Comparison of ENCODE assay signal across 2 cellular contexts in genomic region chr2:191318729-191319078, GRCh38.
TF ChIP-seq lines count a peak whose summit lies in the region.

No MANE protein-coding gene starts in this region.

TF ChIP-seq in A549, 52 proteins besides CTCF, POLR2A, EP300 and RAD21 (continued from another document):
- TF ChIP-seq HES2 (IDR thresholded peaks at IDR 0.05) (no peak), POLR2AphosphoS2 (conservative IDR thresholded peaks at IDR 0.05; ENCODE audit: low read length) (no peak), KDM1A (IDR thresholded peaks at IDR 0.05; ENCODE audit: low read depth) (no peak), CEBPB (IDR thresholded peaks at IDR 0.05) (no peak), MAFK (IDR thresholded peaks at IDR 0.05; ENCODE audit: partially characterized antibody) (no peak), NFE2L2 (conservative IDR thresholded peaks at IDR 0.05; ENCODE audit: low read length) (no peak), GATA3 (IDR thresholded peaks at IDR 0.05; ENCODE audit: borderline replicate concordance) (no peak), MAZ (IDR thresholded peaks at IDR 0.05; ENCODE audit: borderline replicate concordance, low read depth, low read length) (no peak), SREBF2 (IDR thresholded peaks at IDR 0.05) (no peak), EHMT2 (IDR thresholded peaks at IDR 0.05; ENCODE audit: low read depth) (no peak), HDAC2 (IDR thresholded peaks at IDR 0.05) (no peak)
- TF ChIP-seq, protein P1, sequence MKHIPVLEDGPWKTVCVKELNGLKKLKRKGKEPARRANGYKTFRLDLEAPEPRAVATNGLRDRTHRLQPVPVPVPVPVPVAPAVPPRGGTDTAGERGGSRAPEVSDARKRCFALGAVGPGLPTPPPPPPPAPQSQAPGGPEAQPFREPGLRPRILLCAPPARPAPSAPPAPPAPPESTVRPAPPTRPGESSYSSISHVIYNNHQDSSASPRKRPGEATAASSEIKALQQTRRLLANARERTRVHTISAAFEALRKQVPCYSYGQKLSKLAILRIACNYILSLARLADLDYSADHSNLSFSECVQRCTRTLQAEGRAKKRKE (CRISPR knock-in tag; IDR thresholded peaks at IDR 0.05; ENCODE audit: low read depth), result no peak
- TF ChIP-seq, protein P2, sequence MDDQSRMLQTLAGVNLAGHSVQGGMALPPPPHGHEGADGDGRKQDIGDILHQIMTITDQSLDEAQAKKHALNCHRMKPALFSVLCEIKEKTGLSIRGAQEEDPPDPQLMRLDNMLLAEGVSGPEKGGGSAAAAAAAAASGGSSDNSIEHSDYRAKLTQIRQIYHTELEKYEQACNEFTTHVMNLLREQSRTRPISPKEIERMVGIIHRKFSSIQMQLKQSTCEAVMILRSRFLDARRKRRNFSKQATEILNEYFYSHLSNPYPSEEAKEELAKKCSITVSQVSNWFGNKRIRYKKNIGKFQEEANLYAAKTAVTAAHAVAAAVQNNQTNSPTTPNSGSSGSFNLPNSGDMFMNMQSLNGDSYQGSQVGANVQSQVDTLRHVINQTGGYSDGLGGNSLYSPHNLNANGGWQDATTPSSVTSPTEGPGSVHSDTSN (IDR thresholded peaks at IDR 0.05), result no peak

TF ChIP-seq in IMR-90, 13 proteins besides CTCF, POLR2A, EP300 and RAD21 (continued from another document):
- TF ChIP-seq USF2 (IDR thresholded peaks at IDR 0.05; ENCODE audit: low read depth, low read length), result no peak
TF ChIP-seq in IMR-90: peak in this region for 1.
